In the genomic region with DNA sequence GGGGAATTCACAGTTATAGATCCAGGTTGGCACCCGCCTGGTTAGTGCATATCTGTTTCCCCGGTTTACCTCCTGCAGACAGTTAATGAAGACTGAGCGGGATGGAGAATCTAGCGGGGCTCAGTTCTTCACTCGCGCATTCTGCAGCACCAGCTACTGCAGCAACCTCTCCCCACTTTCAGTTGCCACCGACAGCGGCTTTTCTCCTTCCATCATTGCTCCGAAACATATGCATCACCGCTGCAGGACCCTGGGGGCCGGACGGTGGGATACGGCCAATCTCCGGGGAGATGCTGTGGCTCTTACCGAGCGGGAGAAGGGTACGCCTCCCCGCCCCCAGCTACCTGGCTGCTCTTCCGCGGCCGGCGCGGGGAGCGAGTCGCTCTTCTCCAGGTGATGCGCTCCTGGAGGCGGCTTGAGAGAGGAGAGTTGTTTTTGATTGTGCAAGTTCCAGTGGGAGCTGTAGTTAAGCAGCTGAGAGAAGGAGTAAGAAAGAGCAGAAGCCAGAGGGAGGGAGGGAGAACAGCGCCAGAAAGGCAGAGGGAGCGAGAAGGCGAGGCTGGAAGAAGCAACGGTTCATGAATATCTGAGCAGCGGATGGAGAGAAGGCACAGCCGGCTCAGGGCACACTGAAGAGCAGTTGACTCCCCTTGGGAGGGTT, we compare ENCODE assay signal across 8 cellular contexts. TPM values are rescaled to one million over a fixed set of nuclear protein-coding genes. Genes with fewer than 3 reads are reported as not detected.
DNase-seq lines count a peak whose midpoint lies in the region; ATAC-seq and TF ChIP-seq lines count a peak whose summit lies in the region.

A gene (minus strand): TSS at position 642 of the 661 bp plus-strand sequence. CDS start 652 bp downstream, outside the sequence.

- intact Hi-C loops in IMR-90 (cut with micrococcal nuclease) = loop anchor here (2.0 to 5.0 kb wide), 2 partner anchors 143 to 325 kb away; no protein-coding TSS in a partner anchor

- DNase-seq in Caki2 (ENCODE audit: low read depth) (no peak), IMR-90 (peak; percentile 49), epithelial cell of esophagus (ENCODE audit: low read depth) (peak; percentile 55), memory B cell (ENCODE audit: low spot score in 2 of 2) (peak; percentile 8 to 18)
- peak; percentile 60 for DNase-seq in activated CD8-positive, alpha-beta memory T cell treated with anti-CD3 and anti-CD28 coated beads, Interleukin-2, amount 50 U/mL, for 48 hours
- peak; percentile 12 for DNase-seq in stimulated activated naive CD8-positive, alpha-beta T cell treated with anti-CD3 and anti-CD28 coated beads, Interleukin-15, Interleukin-2, amounts not matched to agents 100 U/mL and 50 U/mL, for 24 hours

- H2AFZ ChIP-seq in IMR-90 (replicated peaks; ENCODE audit: low read length, poor library complexity) = peak within 1 kb of the TSS; percentile 87

- H4K91ac ChIP-seq in IMR-90 (ENCODE audit: insufficient read depth, low read depth, low read length) = no peak within 1 kb of the TSS

- no peak for TF ChIP-seq RAD21 in IMR-90 (IDR thresholded peaks at IDR 0.05; ENCODE audit: low read length)

- CTCF ChIA-PET in IMR-90 (lab: Yijun Ruan, JAX) = interaction anchor here (0.5 to 1.2 kb wide), 4 partner anchors 18 to 561 kb away, joined by 3 to 4 read pairs (median 3); no protein-coding TSS in a partner anchor

- peak; percentile 89 for ATAC-seq in IMR-90 (ENCODE audit: low read depth)
- ATAC-seq in memory B cell (ENCODE audit: low read depth) = peak; percentile 67
- ATAC-seq in stimulated activated naive CD8-positive, alpha-beta T cell treated with anti-CD3 and anti-CD28 coated beads, Interleukin-15, Interleukin-2, amounts not matched to agents 100 U/mL and 50 U/mL, for 24 hours = peak; percentile 52
- ATAC-seq in GM19023 (IDR thresholded peaks at IDR 0.05; ENCODE audit: unreplicated experiment) = no peak
- ATAC-seq in HG03439 (IDR thresholded peaks at IDR 0.05; ENCODE audit: unreplicated experiment) = no peak

- H3K27ac Mint-ChIP-seq in memory B cell = no peak within 1 kb of the TSS

- no peak within 1 kb of the TSS for H3K4ac ChIP-seq in IMR-90 (ENCODE audit: low read depth, low read length)

- H3K18ac ChIP-seq in IMR-90 (ENCODE audit: low read depth, low read length) = peak within 1 kb of the TSS; percentile 6

- H3K4me1 Mint-ChIP-seq in memory B cell = peaks cover 13% of the 10 kb centered on the region

- no peaks in the 10 kb centered on the region for H3K27me3 ChIP-seq in IMR-90 (ENCODE audit: control insufficient read depth, insufficient read depth, low read length)

- H3K14ac ChIP-seq in IMR-90 (replicated peaks; ENCODE audit: low read depth, low read length) = no peak within 1 kb of the TSS

- H3K4me3 Mint-ChIP-seq in memory B cell = peak within 1 kb of the TSS; percentile 90

- H2BK120ac ChIP-seq in IMR-90 (ENCODE audit: low read depth, low read length) = peak within 1 kb of the TSS; percentile 38; the same call in 1 of the 2 replicates

- no TSS peak for BruUV-seq in IMR-90 (replicated peaks; lab: Mats Ljungman, UMichigan)

- TF ChIP-seq CTCF in IMR-90 (conservative IDR thresholded peaks at IDR 0.05; ENCODE audit: low read depth, low read length) (0 out of 2 replicates have a peak, but pooled peaks have one; percentile 3), epithelial cell of esophagus (IDR thresholded peaks at IDR 0.05; ENCODE audit: insufficient read depth, low read depth, low read length, missing control alignments) (peak; percentile 25)

- no peak within 1 kb of the TSS for H2BK15ac ChIP-seq in IMR-90 (ENCODE audit: low read depth, low read length)

- no peak within 1 kb of the TSS for H3K27ac ChIP-seq in IMR-90 (ENCODE audit: insufficient read depth, low read length)

- H3K36me3 ChIP-seq in IMR-90 (ENCODE audit: control insufficient read depth, insufficient read depth, low read length) = no peaks in the 10 kb centered on the region

- H3K9me3 ChIP-seq in IMR-90 (ENCODE audit: control insufficient read depth, insufficient read depth, low read length) = no peaks in the 10 kb centered on the region

- POLR2A ChIA-PET in IMR-90 (lab: Charles Lee; ENCODE audit: unreplicated experiment) = interaction anchor here (0.6 kb wide), 1 partner anchor 560 kb away, joined by 5 read pairs; no protein-coding TSS in a partner anchor

- H2AK5ac ChIP-seq in IMR-90 (ENCODE audit: low read depth, low read length) = no peak within 1 kb of the TSS

- H3K4me2 ChIP-seq in IMR-90 (ENCODE audit: low read depth, low read length) = peak within 1 kb of the TSS; percentile 78

- H3K9ac ChIP-seq in IMR-90 (ENCODE audit: low read depth, low read length) = peak within 1 kb of the TSS; percentile 22

- no peak within 1 kb of the TSS for H4K5ac ChIP-seq in IMR-90 (ENCODE audit: low read depth, low read length)

- H4K20me1 ChIP-seq in IMR-90 (ENCODE audit: insufficient read depth, low read length) = no peaks in the 10 kb centered on the region

- TF ChIP-seq POLR2A in IMR-90 (IDR thresholded peaks at IDR 0.05; ENCODE audit: low read depth, low read length) = no peak

- H3K9me1 ChIP-seq in IMR-90 (ENCODE audit: insufficient read depth, low read length) = no peaks in the 10 kb centered on the region

- in situ Hi-C loops in Caki2 (cut with HindIII; ENCODE audit: low pct_unique_long_range_greater_than_20kb, low sequenced_read_pairs) = no loop called here
- in situ Hi-C loops in IMR-90 (cut with MboI; ENCODE audit: low sequenced_read_pairs) = no loop called here

- H4K8ac ChIP-seq in IMR-90 (ENCODE audit: low read depth in 2 of 2, low read length in 2 of 2) = no peak within 1 kb of the TSS

- H3K36me3 Mint-ChIP-seq in memory B cell = peaks cover 4% of the 10 kb centered on the region

- H2AK9ac ChIP-seq in IMR-90 (replicated peaks; ENCODE audit: low read depth, low read length, poor library complexity) = no peak within 1 kb of the TSS

- no peak within 1 kb of the TSS for H3K56ac ChIP-seq in IMR-90 (ENCODE audit: extremely low read depth, insufficient read depth, low read length)

- no peaks in the 10 kb centered on the region for H3K4me1 ChIP-seq in IMR-90 (ENCODE audit: control insufficient read depth, insufficient read depth, low read length)

- H3K4me3 ChIP-seq in IMR-90 (ENCODE audit: insufficient read depth, low read depth, low read length) (peak within 1 kb of the TSS; percentile 72), epithelial cell of esophagus (ENCODE audit: low read length) (peak within 1 kb of the TSS; percentile 48)

- H2BK20ac ChIP-seq in IMR-90 (ENCODE audit: low read depth, low read length) = no peak within 1 kb of the TSS

- H2BK5ac ChIP-seq in IMR-90 (ENCODE audit: low read depth, low read length, poor library complexity, severe bottlenecking) = no peak within 1 kb of the TSS

- H3K23ac ChIP-seq in IMR-90 (ENCODE audit: low read depth, low read length) = peak within 1 kb of the TSS; percentile 52

- 7% methylated on average over 6 of the region's 33 CpGs; no CpG with 5 or more reads in 1 of the 2 experiments for WGBS in IMR-90 (ENCODE audit: extremely low coverage in 2 of 2, insufficient read length in 1 of 2), 2 experiments

- H3K79me1 ChIP-seq in IMR-90 (ENCODE audit: low read depth in 1 of 2, low read length in 2 of 2) = no peaks in the 10 kb centered on the region

- peaks cover 7% of the 10 kb centered on the region for H3K9me3 Mint-ChIP-seq in memory B cell

- dilution Hi-C loops in IMR-90 (cut with HindIII; ENCODE audit: low sequenced_read_pairs, unreplicated experiment) = no loop called here

- peaks cover 8% of the 10 kb centered on the region for H3K27me3 Mint-ChIP-seq in memory B cell

TF ChIP-seq in IMR-90, 13 proteins besides CTCF, POLR2A, EP300 and RAD21:
- TF ChIP-seq MXI1 (IDR thresholded peaks at IDR 0.05; ENCODE audit: borderline replicate concordance, low read depth, low read length) (no peak), CEBPB (IDR thresholded peaks at IDR 0.05; ENCODE audit: low read depth, low read length) (peak; percentile 71), MAZ (IDR thresholded peaks at IDR 0.05; ENCODE audit: borderline replicate concordance, low read depth, low read length) (no peak)

RNA-seq across cellular contexts. Expression of the gene that starts here (rescaled TPM):
- 27.7 and 31.0 TPM in 2 replicates for total RNA-seq in Caki2 (2014; rRNA removed; shearing (Covaris generic); ENCODE audit: low replicate concordance)
- 121 and 211 TPM in 2 replicates for total RNA-seq in IMR-90 (2012; rRNA removed)
- 255 and 410 TPM in 2 replicates for polyA plus RNA-seq in IMR-90 (2012; rRNA removed)
- polyA plus RNA-seq in IMR-90 (2012; cell fraction: cytosol; rRNA removed) = 111 and 118 TPM in 2 replicates
- 701 and 2,036 TPM in 2 replicates for polyA plus RNA-seq in IMR-90 (2012; cell fraction: nucleus; rRNA removed; ENCODE audit: low replicate concordance)

Comparison
In these comparisons a context has a peak if more than half of its experiments do, and no peak if none do; other contexts are left out.
1. ATAC-seq: peak in IMR-90 (single experiment), memory B cell (single experiment) and stimulated activated naive CD8-positive, alpha-beta T cell treated with anti-CD3 and anti-CD28 coated beads, Interleukin-15, Interleukin-2, amounts not matched to agents 100 U/mL and 50 U/mL, for 24 hours (single experiment); none in GM19023 (single experiment) and HG03439 (single experiment).